ENCODE assay signal across 8 cellular contexts in genomic region chr9:34993502-34994428, GRCh38. TPM values are rescaled to one million over a fixed set of nuclear protein-coding genes. Genes with fewer than 3 reads are reported as not detected.
DNase-seq lines count a peak whose midpoint lies in the region; ATAC-seq and TF ChIP-seq lines count a peak whose summit lies in the region.

No MANE protein-coding gene starts in this region.

- 49 to 60% methylated on average over 10 of the region's 10 CpGs for WGBS in thyroid gland, 2 donors

- H3K27ac ChIP-seq in caudate nucleus (ENCODE audit: low read depth, low read length) = peak overlapping the region; percentile 61
- peak overlapping the region; percentile 67 to 83 for H3K27ac ChIP-seq in left lung
- H3K27ac ChIP-seq in thyroid gland = peak overlapping the region; percentile 28 to 76 (median 71)

- H3K27me3 ChIP-seq in left lung (peaks cover 0 to 8% of the 10 kb centered on the region in 2 donors), thyroid gland (no peaks in the 10 kb centered on the region)

- DNase-seq in AG04449 (ENCODE audit: low read depth, low spot score) (peak; percentile 36), HK-2 (ENCODE audit: unreplicated experiment) (peak; percentile 39), caudate nucleus (lab: John Stamatoyannopoulos, UW) (peak in 31 of 61 donors; percentile 14 to 88 (median 34)), left lung (peak in 1 of 2 donors; percentile 56), thyroid gland (peak; percentile 25 to 26), immature natural killer cell (no peak), DMS153 treated with DMSO at 0.1 percent for 48 hours (lab: John Stamatoyannopoulos, UW; ENCODE audit: unreplicated experiment) (no peak), NCI-H1694 treated with DMSO at 0.1 percent for 48 hours (lab: John Stamatoyannopoulos, UW) (no peak)

- H3K4me1 Mint-ChIP-seq in immature natural killer cell = peaks cover 10 to 15% of the 10 kb centered on the region in 2 donors

- H3K4me1 ChIP-seq in left lung = peaks cover 10 to 45% of the 10 kb centered on the region in 2 donors
- H3K4me1 ChIP-seq in thyroid gland = peaks cover 20 to 59% of the 10 kb centered on the region in 2 donors

- POLR2A ChIA-PET in AG04449 (lab: Yijun Ruan, JAX) = interaction anchor here (0.9 kb wide), 1 partner anchor 94 kb away, joined by 3 read pairs; no protein-coding TSS in a partner anchor

- H3K4me3 Mint-ChIP-seq in immature natural killer cell = no peak overlapping the region

- H3K4me3 ChIP-seq in AG04449 (ENCODE audit: low read depth, low read length) (no peak overlapping the region), left lung (no peak overlapping the region), thyroid gland (replicated peaks in 1 of 3) (no peak overlapping the region)

- intact Hi-C loops in left lung (cut with DNase I) = no loop called here
- intact Hi-C loops in thyroid gland (cut with DNase I) = loop anchor here (5.0 kb wide), 1 partner anchor 79 kb away; the partner anchor contains the start of gene VCP

- ATAC-seq in left lung = no peak

- H3K27me3 Mint-ChIP-seq in immature natural killer cell (ENCODE audit: low read depth in 3 of 3) = peaks cover 2 to 6% (median 3%) of the 10 kb centered on the region in 3 donors

- H3K36me3 ChIP-seq in left lung = peaks cover 0 to 21% of the 10 kb centered on the region in 2 donors
- H3K36me3 ChIP-seq in thyroid gland = peaks cover 0 to 12% of the 10 kb centered on the region in 2 donors

- TF ChIP-seq CTCF in AG04449 (IDR thresholded peaks at IDR 0.05; ENCODE audit: insufficient read depth, low read length, missing control alignments) (no peak), left lung (IDR thresholded peaks at IDR 0.05) (no peak), thyroid gland (IDR thresholded peaks at IDR 0.05) (no peak)

- no peak for TF ChIP-seq POLR2A in thyroid gland (IDR thresholded peaks at IDR 0.05)

- H3K9me3 ChIP-seq in left lung (no peaks in the 10 kb centered on the region), thyroid gland (no peaks in the 10 kb centered on the region)

- no peaks in the 10 kb centered on the region for H3K36me3 Mint-ChIP-seq in immature natural killer cell

- no peaks in the 10 kb centered on the region for H3K9me3 Mint-ChIP-seq in immature natural killer cell

- no peak overlapping the region for H3K27ac Mint-ChIP-seq in immature natural killer cell

- CTCF ChIA-PET in AG04449 (lab: Yijun Ruan, JAX) = interaction anchor here (0.8 to 3.5 kb wide), 20 partner anchors 9 to 103 kb away, joined by 3 to 39 read pairs (median 5); partner anchors contain the start of genes FANCG, PIGO and VCP

RNA-seq across cellular contexts. Expression of gene DNAJB5, which starts 4.2 kb away (rescaled TPM):
- total RNA-seq in left lung (10 to 100 TPM in 1 of 2 donors, 1 to 10 TPM in 1; 8.8 to 14.4 TPM), thyroid gland (10 to 100 TPM; 11.8 to 18.7 (median 16.5) TPM)
- 1 to 10 TPM; 1.0 to 1.7 (median 1.4) TPM for polyA plus RNA-seq in immature natural killer cell

RNA-seq across cellular contexts. Expression of gene PHF24, which starts 35.7 kb away (rescaled TPM):
- under 1 TPM; 0.44 to 0.58 TPM for total RNA-seq in left lung
- total RNA-seq in thyroid gland = 1 to 10 TPM in 3 of 4 donors, under 1 TPM in 1; 0.67 to 2.1 (median 1.4) TPM
- polyA plus RNA-seq in immature natural killer cell = not detected

Comparison
In these comparisons a context has a peak if more than half of its experiments do, and no peak if none do; other contexts are left out.
1. DNase-seq: peak in AG04449 (single experiment), HK-2 (single experiment), caudate nucleus (31 of 61) and thyroid gland (2 of 2); none in immature natural killer cell (0 of 3), DMS153 treated with DMSO at 0.1 percent for 48 hours (single experiment) and NCI-H1694 treated with DMSO at 0.1 percent for 48 hours (single experiment).
2. Peak in every context shown above with its lines, with median percentiles within 50 percentile points of each other: H3K27ac ChIP-seq.